In the genomic region with DNA sequence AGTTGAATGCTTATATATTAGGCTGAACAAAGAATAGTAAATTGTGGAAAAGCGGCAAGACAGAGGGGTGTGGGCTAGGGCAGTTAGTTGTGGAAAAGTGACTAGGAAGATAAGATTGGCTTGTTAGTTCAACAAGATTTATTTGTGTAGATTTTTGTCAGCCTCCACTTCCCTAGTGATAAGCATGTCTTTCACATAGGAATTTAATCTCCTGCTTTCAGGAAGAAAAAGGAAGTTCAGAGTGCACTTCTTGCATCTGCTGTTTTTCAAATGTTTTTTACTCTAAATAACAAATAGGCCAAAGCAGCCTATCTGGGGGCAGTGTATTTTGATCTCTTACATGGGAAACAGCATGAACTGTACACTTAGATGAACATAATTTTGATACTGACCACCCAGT, we compare ENCODE assay signal across 22 cellular contexts.
DNase-seq lines count a peak whose midpoint lies in the region; ATAC-seq and TF ChIP-seq lines count a peak whose summit lies in the region.
"Had no signal": no experiment of that assay in that cellular context is flagged by ENCODE, and none has a peak within 500 bp of the region (broad histone marks: within the 10 kb centered on the region; RNA-seq: fewer than 3 reads in every experiment).

No MANE protein-coding gene starts in this region.

- peak; percentile 57 for DNase-seq in amniotic epithelial cell (ENCODE audit: low read depth)
- no peak for DNase-seq in left colon
- DNase-seq in NCI-H526 treated with DMSO at 0.1 percent for 48 hours (lab: John Stamatoyannopoulos, UW) = no peak
- DNase-seq: Calu3; CD8-positive, alpha-beta memory T cell; DMS153; GOT3; HCEC 1CT; Karpas-422; NCI-H1417; NCI-H1694 treated with DMSO at 0.1 percent for 48 hours; NCI-H2081 treated with DMSO at 0.1 percent for 48 hours; NCI-H2171 treated with DMSO at 0.1 percent for 48 hours; NCI-H526 had no signal

- no peaks in the 10 kb centered on the region for H3K9me3 ChIP-seq in mucosa of rectum (ENCODE audit: control insufficient read depth in 2 of 2, low read length in 2 of 2)
- H3K9me3 ChIP-seq: SJSA1 had no signal

- intact Hi-C loops in left colon (cut with DNase I, micrococcal nuclease) = no loop called here

- ATAC-seq in left colon (peak; percentile 46), HG02870 (IDR thresholded peaks at IDR 0.05; ENCODE audit: unreplicated experiment) (no peak), GM21825 (IDR thresholded peaks at IDR 0.05; ENCODE audit: unreplicated experiment) (no peak), HG03442 (IDR thresholded peaks at IDR 0.05; ENCODE audit: unreplicated experiment) (no peak)
- ATAC-seq: Right ventricle myocardium inferior had no signal

- H3K4me3 ChIP-seq in mucosa of rectum (ENCODE audit: low read length in 2 of 2) = no peak overlapping the region
- H3K4me3 ChIP-seq: SJSA1 had no signal

- H3K27ac ChIP-seq in 22Rv1 (peak overlapping the region; percentile 72), mucosa of rectum (ENCODE audit: low read depth in 2 of 2, low read length in 2 of 2) (peak overlapping the region; percentile 74 to 78)
- H3K27ac ChIP-seq: C4-2B, SJSA1 had no signal

- peaks cover 6 to 21% of the 10 kb centered on the region in 2 donors for H3K4me1 ChIP-seq in mucosa of rectum (ENCODE audit: control insufficient read depth in 2 of 2, insufficient read depth in 2 of 2, low read length in 2 of 2)
- H3K4me1 ChIP-seq: SJSA1 had no signal

- no peaks in the 10 kb centered on the region for H3K36me3 ChIP-seq in mucosa of rectum (ENCODE audit: control insufficient read depth in 2 of 2, insufficient read depth in 2 of 2, low read length in 2 of 2)
- H3K36me3 ChIP-seq: SJSA1 had no signal

- H3K9ac ChIP-seq in mucosa of rectum (ENCODE audit: low read depth in 1 of 2, low read length in 2 of 2) = no peak overlapping the region

- no peak for TF ChIP-seq CTCF in 22Rv1 (IDR thresholded peaks at IDR 0.05)

- no peaks in the 10 kb centered on the region for H3K27me3 ChIP-seq in mucosa of rectum (ENCODE audit: control insufficient read depth in 2 of 2, insufficient read depth in 2 of 2, low read length in 2 of 2)
- H3K27me3 ChIP-seq: SJSA1 had no signal
